ENCODE assay signal across 9 cellular contexts in the genomic region with DNA sequence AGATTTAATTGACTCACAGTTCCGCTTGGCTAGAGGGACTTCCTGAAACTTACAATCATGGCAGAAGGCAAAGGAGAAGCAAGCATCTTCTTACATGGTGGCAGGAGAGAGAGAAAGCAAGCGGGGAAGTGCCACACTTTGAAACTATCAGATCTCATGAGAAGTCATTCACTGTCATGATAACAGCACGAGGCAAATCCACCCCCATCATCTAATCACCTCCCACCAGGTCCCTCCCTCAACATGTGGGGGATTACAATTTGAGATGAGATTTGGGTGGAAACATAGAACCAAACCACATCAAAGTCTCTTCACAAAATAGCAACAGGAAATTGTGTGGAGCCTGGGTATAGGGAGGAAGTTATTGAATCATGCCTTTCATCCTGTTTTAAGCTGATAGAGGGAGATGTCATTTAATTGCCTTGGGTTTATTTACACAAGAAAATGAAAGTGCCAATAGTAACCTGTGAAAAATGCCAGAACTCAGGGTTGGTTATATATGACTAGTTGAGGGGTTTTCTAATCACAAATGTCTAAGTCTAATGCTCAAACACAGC.
DNase-seq lines count a peak whose midpoint lies in the region; ATAC-seq and TF ChIP-seq lines count a peak whose summit lies in the region.
"Had no signal": no experiment of that assay in that cellular context is flagged by ENCODE, and none has a peak within 500 bp of the region (broad histone marks: within the 10 kb centered on the region; RNA-seq: fewer than 3 reads in every experiment).

No MANE protein-coding gene starts in this region.

- POLR2A ChIA-PET in WTC11 (lab: Charles Lee): no interaction called here

- ATAC-seq in WTC11: no peak

- no peaks in the 10 kb centered on the region for H3K36me3 ChIP-seq in spleen

- H3K36me3 Mint-ChIP-seq in WTC11: no peaks in the 10 kb centered on the region

- no peak overlapping the region; the same call in 1 of the 2 replicates for H3K27ac Mint-ChIP-seq in WTC11

- H3K9me3 ChIP-seq in spleen: peaks cover 0 to 5% (median 0%) of the 10 kb centered on the region in 8 donors

- H3K4me3 ChIP-seq in fibroblast of the aortic adventitia (ENCODE audit: low read depth, low read length) (no peak overlapping the region), spleen (no peak overlapping the region)

- H3K4me1 ChIP-seq in spleen: peaks cover 0 to 10% (median 4%) of the 10 kb centered on the region in 6 donors

- DNase-seq in NCI-H526 treated with DMSO at 0.1 percent for 48 hours (lab: John Stamatoyannopoulos, UW) (peak; percentile 28), fibroblast of the aortic adventitia (ENCODE audit: low read depth) (peak; percentile 5), spleen (no peak), inferior parietal cortex (ENCODE audit: extremely low spot score) (no peak), NCI-H2171 treated with DMSO at 0.1 percent for 48 hours (lab: John Stamatoyannopoulos, UW) (no peak), WTC11 (ENCODE audit: low spot score) (no peak)
- DNase-seq in activated CD8-positive, alpha-beta memory T cell treated with anti-CD3 and anti-CD28 coated beads, Interleukin-2, amount 50 U/mL, for 1 hour (ENCODE audit: extremely low read depth): peak; percentile 4
- DNase-seq in stimulated activated CD8-positive, alpha-beta memory T cell treated with anti-CD3 and anti-CD28 coated beads, Interleukin-12 subunit alpha, Interleukin-12 subunit beta, amount 100 ng/mL, for 24 hours (ENCODE audit: extremely low read depth): peak; percentile 10

- intact Hi-C loops in spleen (cut with DNase I; ENCODE audit: low total_unique reads): no loop called here

- no peak overlapping the region for H3K4me3 Mint-ChIP-seq in WTC11

- CTCF ChIA-PET in WTC11 (lab: Charles Lee): no interaction called here

- H3K9me3 Mint-ChIP-seq in WTC11: peaks cover 5% of the 10 kb centered on the region; the same call in 1 of the 2 replicates

- peaks cover 5% of the 10 kb centered on the region; the same call in 1 of the 2 replicates for H3K4me1 Mint-ChIP-seq in WTC11

- H3K27me3 Mint-ChIP-seq in WTC11 (ENCODE audit: low read depth): no peaks in the 10 kb centered on the region

- no peak for TF ChIP-seq POLR2A in spleen (IDR thresholded peaks at IDR 0.05)

- TF ChIP-seq CTCF in fibroblast of the aortic adventitia (IDR thresholded peaks at IDR 0.05; ENCODE audit: insufficient read depth, low read length): no peak
- no peak for TF ChIP-seq CTCF in spleen (IDR thresholded peaks at IDR 0.05 in 8 of 11, conservative IDR thresholded peaks at IDR 0.05 in 3 of 11)
- TF ChIP-seq CTCF in WTC11 (IDR thresholded peaks at IDR 0.05): no peak

- peak overlapping the region in 1 of 8 donors; percentile 9 for H3K27ac ChIP-seq in spleen
- H3K27ac ChIP-seq: KMS-11 had no signal

- no peaks in the 10 kb centered on the region for H3K27me3 ChIP-seq in spleen (replicated peaks in 1 of 7)

- 3 to 17% (median 10%) methylated on average over 3 of the region's 3 CpGs for WGBS in spleen, 5 donors

TF ChIP-seq in WTC11, 78 proteins besides CTCF, POLR2A, EP300 and RAD21 (continues in another document):
- TF ChIP-seq RORB (CRISPR knock-in tag; IDR thresholded peaks at IDR 0.05) (no peak), ZNF263 (CRISPR knock-in tag; IDR thresholded peaks at IDR 0.05; ENCODE audit: low read depth) (no peak), AR (CRISPR knock-in tag; IDR thresholded peaks at IDR 0.05) (no peak), NR3C1 (CRISPR knock-in tag; conservative IDR thresholded peaks at IDR 0.05; ENCODE audit: low read depth) (no peak), FOXP4 (CRISPR knock-in tag; IDR thresholded peaks at IDR 0.05) (no peak), FOXJ3 (CRISPR knock-in tag; IDR thresholded peaks at IDR 0.05; ENCODE audit: borderline replicate concordance) (no peak)
- TF ChIP-seq, protein P1, sequence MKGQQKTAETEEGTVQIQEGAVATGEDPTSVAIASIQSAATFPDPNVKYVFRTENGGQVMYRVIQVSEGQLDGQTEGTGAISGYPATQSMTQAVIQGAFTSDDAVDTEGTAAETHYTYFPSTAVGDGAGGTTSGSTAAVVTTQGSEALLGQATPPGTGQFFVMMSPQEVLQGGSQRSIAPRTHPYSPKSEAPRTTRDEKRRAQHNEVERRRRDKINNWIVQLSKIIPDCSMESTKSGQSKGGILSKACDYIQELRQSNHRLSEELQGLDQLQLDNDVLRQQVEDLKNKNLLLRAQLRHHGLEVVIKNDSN (CRISPR knock-in tag; IDR thresholded peaks at IDR 0.05): no peak
- TF ChIP-seq, protein P2, sequence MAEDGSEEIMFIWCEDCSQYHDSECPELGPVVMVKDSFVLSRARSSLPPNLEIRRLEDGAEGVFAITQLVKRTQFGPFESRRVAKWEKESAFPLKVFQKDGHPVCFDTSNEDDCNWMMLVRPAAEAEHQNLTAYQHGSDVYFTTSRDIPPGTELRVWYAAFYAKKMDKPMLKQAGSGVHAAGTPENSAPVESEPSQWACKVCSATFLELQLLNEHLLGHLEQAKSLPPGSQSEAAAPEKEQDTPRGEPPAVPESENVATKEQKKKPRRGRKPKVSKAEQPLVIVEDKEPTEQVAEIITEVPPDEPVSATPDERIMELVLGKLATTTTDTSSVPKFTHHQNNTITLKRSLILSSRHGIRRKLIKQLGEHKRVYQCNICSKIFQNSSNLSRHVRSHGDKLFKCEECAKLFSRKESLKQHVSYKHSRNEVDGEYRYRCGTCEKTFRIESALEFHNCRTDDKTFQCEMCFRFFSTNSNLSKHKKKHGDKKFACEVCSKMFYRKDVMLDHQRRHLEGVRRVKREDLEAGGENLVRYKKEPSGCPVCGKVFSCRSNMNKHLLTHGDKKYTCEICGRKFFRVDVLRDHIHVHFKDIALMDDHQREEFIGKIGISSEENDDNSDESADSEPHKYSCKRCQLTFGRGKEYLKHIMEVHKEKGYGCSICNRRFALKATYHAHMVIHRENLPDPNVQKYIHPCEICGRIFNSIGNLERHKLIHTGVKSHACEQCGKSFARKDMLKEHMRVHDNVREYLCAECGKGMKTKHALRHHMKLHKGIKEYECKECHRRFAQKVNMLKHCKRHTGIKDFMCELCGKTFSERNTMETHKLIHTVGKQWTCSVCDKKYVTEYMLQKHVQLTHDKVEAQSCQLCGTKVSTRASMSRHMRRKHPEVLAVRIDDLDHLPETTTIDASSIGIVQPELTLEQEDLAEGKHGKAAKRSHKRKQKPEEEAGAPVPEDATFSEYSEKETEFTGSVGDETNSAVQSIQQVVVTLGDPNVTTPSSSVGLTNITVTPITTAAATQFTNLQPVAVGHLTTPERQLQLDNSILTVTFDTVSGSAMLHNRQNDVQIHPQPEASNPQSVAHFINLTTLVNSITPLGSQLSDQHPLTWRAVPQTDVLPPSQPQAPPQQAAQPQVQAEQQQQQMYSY (CRISPR knock-in tag; IDR thresholded peaks at IDR 0.05): no peak
- TF ChIP-seq, protein P3, sequence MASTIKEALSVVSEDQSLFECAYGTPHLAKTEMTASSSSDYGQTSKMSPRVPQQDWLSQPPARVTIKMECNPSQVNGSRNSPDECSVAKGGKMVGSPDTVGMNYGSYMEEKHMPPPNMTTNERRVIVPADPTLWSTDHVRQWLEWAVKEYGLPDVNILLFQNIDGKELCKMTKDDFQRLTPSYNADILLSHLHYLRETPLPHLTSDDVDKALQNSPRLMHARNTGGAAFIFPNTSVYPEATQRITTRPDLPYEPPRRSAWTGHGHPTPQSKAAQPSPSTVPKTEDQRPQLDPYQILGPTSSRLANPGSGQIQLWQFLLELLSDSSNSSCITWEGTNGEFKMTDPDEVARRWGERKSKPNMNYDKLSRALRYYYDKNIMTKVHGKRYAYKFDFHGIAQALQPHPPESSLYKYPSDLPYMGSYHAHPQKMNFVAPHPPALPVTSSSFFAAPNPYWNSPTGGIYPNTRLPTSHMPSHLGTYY (CRISPR knock-in tag; IDR thresholded peaks at IDR 0.05): no peak
- TF ChIP-seq, protein P4, sequence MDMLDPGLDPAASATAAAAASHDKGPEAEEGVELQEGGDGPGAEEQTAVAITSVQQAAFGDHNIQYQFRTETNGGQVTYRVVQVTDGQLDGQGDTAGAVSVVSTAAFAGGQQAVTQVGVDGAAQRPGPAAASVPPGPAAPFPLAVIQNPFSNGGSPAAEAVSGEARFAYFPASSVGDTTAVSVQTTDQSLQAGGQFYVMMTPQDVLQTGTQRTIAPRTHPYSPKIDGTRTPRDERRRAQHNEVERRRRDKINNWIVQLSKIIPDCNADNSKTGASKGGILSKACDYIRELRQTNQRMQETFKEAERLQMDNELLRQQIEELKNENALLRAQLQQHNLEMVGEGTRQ (CRISPR knock-in tag; IDR thresholded peaks at IDR 0.05): no peak

Comparison
In these comparisons a context has a peak if more than half of its experiments do, and no peak if none do; other contexts are left out.
1. DNase-seq: peak in NCI-H526 treated with DMSO at 0.1 percent for 48 hours (single experiment), activated CD8-positive, alpha-beta memory T cell treated with anti-CD3 and anti-CD28 coated beads, Interleukin-2, amount 50 U/mL, for 1 hour (single experiment), fibroblast of the aortic adventitia (single experiment) and stimulated activated CD8-positive, alpha-beta memory T cell treated with anti-CD3 and anti-CD28 coated beads, Interleukin-12 subunit alpha, Interleukin-12 subunit beta, amount 100 ng/mL, for 24 hours (single experiment); none in spleen (single experiment), inferior parietal cortex (single experiment), NCI-H2171 treated with DMSO at 0.1 percent for 48 hours (single experiment) and WTC11 (single experiment).